ENCODE assay signal across 10 cellular contexts in genomic region chr13:72651196-72651595, GRCh38.
A peak's percentile ranks its signal among the peaks of the same experiment; 100 is the strongest.
DNase-seq lines count a peak whose midpoint lies in the region; ATAC-seq and TF ChIP-seq lines count a peak whose summit lies in the region.
"Had no signal": no experiment of that assay in that cellular context is flagged by ENCODE, and none has a peak within 500 bp of the region (broad histone marks: within the 10 kb centered on the region; RNA-seq: fewer than 3 reads in every experiment).

No MANE protein-coding gene starts in this region.

- H3K27ac Mint-ChIP-seq in stimulated activated naive B cell treated with anti-CD40 and anti-IgM and Interleukin-4, amounts not matched to agents 10 μg/mL and 1 μg/mL and 100 μg/mL, for 72 hours = no peak overlapping the region

- H3K36me3 ChIP-seq in HEK293 (ENCODE audit: control insufficient read depth in 2 of 2, insufficient read depth in 1 of 2, low read length in 2 of 2) = no peaks in the 10 kb centered on the region
- H3K36me3 ChIP-seq: esophagus squamous epithelium, prostate gland had no signal

- no peaks in the 10 kb centered on the region for H3K9me3 Mint-ChIP-seq in stimulated activated naive B cell treated with anti-CD40 and anti-IgM and Interleukin-4, amounts not matched to agents 10 μg/mL and 1 μg/mL and 100 μg/mL, for 72 hours

- DNase-seq in NCI-H524 treated with DMSO at 0.1 percent for 48 hours (lab: John Stamatoyannopoulos, UW) = peak; percentile 20
- peak in 1 of 2 donors; percentile 5 for DNase-seq in cardiac fibroblast (ENCODE audit: low read depth in 2 of 2)
- DNase-seq in pons (ENCODE audit: low spot score) = peak; percentile 28
- DNase-seq in effector CD8-positive, alpha-beta T cell (lab: John Stamatoyannopoulos, UW) = no peak
- DNase-seq in activated effector memory CD4-positive, alpha-beta T cell treated with Interleukin-2 at 50 U/mL for 16 hours = no peak
- DNase-seq in stimulated activated naive B cell treated with anti-CD40 and anti-IgM and Interleukin-4, amounts not matched to agents 10 μg/mL and 1 μg/mL and 100 μg/mL, for 72 hours = no peak
- DNase-seq: esophagus squamous epithelium had no signal

- H3K36me3 Mint-ChIP-seq in stimulated activated naive B cell treated with anti-CD40 and anti-IgM and Interleukin-4, amounts not matched to agents 10 μg/mL and 1 μg/mL and 100 μg/mL, for 72 hours = no peaks in the 10 kb centered on the region

- no peak for ATAC-seq in HG02610 (IDR thresholded peaks at IDR 0.05; ENCODE audit: unreplicated experiment)
- no peak for ATAC-seq in stimulated activated naive B cell treated with anti-CD40 and anti-IgM and Interleukin-4, amounts not matched to agents 10 μg/mL and 1 μg/mL and 100 μg/mL, for 72 hours (replicated peaks)

- POLR2A ChIA-PET in HEK293 (lab: Yijun Ruan, JAX) = no interaction called here

- TF ChIP-seq CTCF in HEK293 (tag by site-specific recombination; IDR thresholded peaks at IDR 0.05) = no peak
- peak; percentile 10 for TF ChIP-seq CTCF in cardiac fibroblast (IDR thresholded peaks at IDR 0.05; ENCODE audit: low read depth, low read length)

- no peak overlapping the region for H3K4me3 Mint-ChIP-seq in stimulated activated naive B cell treated with anti-CD40 and anti-IgM and Interleukin-4, amounts not matched to agents 10 μg/mL and 1 μg/mL and 100 μg/mL, for 72 hours

- CTCF ChIA-PET in HEK293 (lab: Yijun Ruan, JAX) = interaction anchor here (1.8 kb wide), 1 partner anchor 47 kb away, joined by 5 read pairs; no protein-coding TSS in a partner anchor

- no peaks in the 10 kb centered on the region for H3K4me1 Mint-ChIP-seq in stimulated activated naive B cell treated with anti-CD40 and anti-IgM and Interleukin-4, amounts not matched to agents 10 μg/mL and 1 μg/mL and 100 μg/mL, for 72 hours

- H3K4me3 ChIP-seq in HEK293 (ENCODE audit: low read depth, low read length) = no peak overlapping the region
- no peak overlapping the region for H3K4me3 ChIP-seq in cardiac fibroblast (replicated peaks in 1 of 2; ENCODE audit: low read depth in 2 of 2, low read length in 2 of 2)
- H3K4me3 ChIP-seq: esophagus squamous epithelium, prostate gland had no signal

- peaks cover 0 to 6% of the 10 kb centered on the region in 2 donors for H3K27me3 Mint-ChIP-seq in stimulated activated naive B cell treated with anti-CD40 and anti-IgM and Interleukin-4, amounts not matched to agents 10 μg/mL and 1 μg/mL and 100 μg/mL, for 72 hours

- H3K4me1 ChIP-seq in HEK293 (ENCODE audit: control insufficient read depth, insufficient read depth, low read length) = no peaks in the 10 kb centered on the region
- H3K4me1 ChIP-seq: esophagus squamous epithelium, prostate gland had no signal

- no peaks in the 10 kb centered on the region for H3K9me3 ChIP-seq in HEK293 (ENCODE audit: control insufficient read depth, insufficient read depth, low read depth, low read length)
- H3K9me3 ChIP-seq: esophagus squamous epithelium, prostate gland had no signal

- no peak overlapping the region for H3K27ac ChIP-seq in HEK293 (ENCODE audit: extremely low read depth, low read depth, low read length)
- H3K27ac ChIP-seq: esophagus squamous epithelium, prostate gland had no signal

TF ChIP-seq in HEK293, 187 proteins besides CTCF, POLR2A, EP300 and RAD21:
- TF ChIP-seq ZNF654 (tag by site-specific recombination; IDR thresholded peaks at IDR 0.05; ENCODE audit: low read depth) (peak; percentile 17; the same call in 1 of the 2 replicates), ZNF404 (tag by site-specific recombination; IDR thresholded peaks at IDR 0.05) (no peak), WT1 (tag by site-specific recombination; IDR thresholded peaks at IDR 0.05) (no peak), SP3 (tag by site-specific recombination; IDR thresholded peaks at IDR 0.05) (no peak), ZNF354C (tag by site-specific recombination; IDR thresholded peaks at IDR 0.05; ENCODE audit: borderline replicate concordance, low read depth) (no peak)

Comparison
In these comparisons a context has a peak if more than half of its experiments do, and no peak if none do; other contexts are left out.
1. DNase-seq: peak in NCI-H524 treated with DMSO at 0.1 percent for 48 hours (single experiment) and pons (single experiment); none in effector CD8-positive, alpha-beta T cell (single experiment), activated effector memory CD4-positive, alpha-beta T cell treated with Interleukin-2 at 50 U/mL for 16 hours (single experiment) and stimulated activated naive B cell treated with anti-CD40 and anti-IgM and Interleukin-4, amounts not matched to agents 10 μg/mL and 1 μg/mL and 100 μg/mL, for 72 hours (single experiment).